Comparison of ENCODE assay signal across 21 cellular contexts in genomic region chrX:2503591-2504500, GRCh38. TPM values are rescaled to one million over a fixed set of nuclear protein-coding genes. Genes with fewer than 3 reads are reported as not detected.
DNase-seq lines count a peak whose midpoint lies in the region; ATAC-seq lines count a peak whose summit lies in the region.
"Had no signal": no experiment of that assay in that cellular context is flagged by ENCODE, and none has a peak within 500 bp of the region (broad histone marks: within the 10 kb centered on the region; RNA-seq: fewer than 3 reads in every experiment).

No MANE protein-coding gene starts in this region.

- H3K27ac Mint-ChIP-seq in activated CD4-positive, alpha-beta memory T cell treated with anti-CD3 and anti-CD28 coated beads, Interleukin-2, amount 10 ng/mL, durations not matched to agents 7 days and 5 days = peak overlapping the region; percentile 40
- no peak overlapping the region for H3K27ac Mint-ChIP-seq in activated CD4-positive, alpha-beta memory T cell treated with anti-CD3 and anti-CD28 coated beads for 36 hours
- H3K27ac Mint-ChIP-seq in T-helper 17 cell = no peak overlapping the region
- H3K27ac Mint-ChIP-seq in memory B cell = peak overlapping the region; percentile 48
- H3K27ac Mint-ChIP-seq: activated naive CD4-positive, alpha-beta T cell treated with anti-CD3 and anti-CD28 coated beads, Interleukin-2, amount 50 U/mL, for 24 hours; activated T-cell treated with anti-CD3 and anti-CD28 coated beads, Interleukin-2, amount 50 U/mL, for 24 hours; T-helper 1 cell treated with Interleukin-12 subunit alpha and Interleukin-12 subunit beta and Interleukin-4 antibody, amounts not matched to agents 30 μg/mL and 1 μg/mL, for 36 hours had no signal

- H3K9me3 Mint-ChIP-seq in activated CD4-positive, alpha-beta memory T cell treated with anti-CD3 and anti-CD28 coated beads, Interleukin-2, amount 10 ng/mL, durations not matched to agents 7 days and 5 days = no peaks in the 10 kb centered on the region
- H3K9me3 Mint-ChIP-seq in activated CD4-positive, alpha-beta memory T cell treated with anti-CD3 and anti-CD28 coated beads for 36 hours = no peaks in the 10 kb centered on the region
- no peaks in the 10 kb centered on the region for H3K9me3 Mint-ChIP-seq in memory B cell
- H3K9me3 Mint-ChIP-seq: activated naive CD4-positive, alpha-beta T cell treated with anti-CD3 and anti-CD28 coated beads, Interleukin-2, amount 50 U/mL, for 24 hours; activated T-cell treated with anti-CD3 and anti-CD28 coated beads, Interleukin-2, amount 50 U/mL, for 24 hours; T-helper 1 cell treated with Interleukin-12 subunit alpha and Interleukin-12 subunit beta and Interleukin-4 antibody, amounts not matched to agents 30 μg/mL and 1 μg/mL, for 36 hours had no signal

- POLR2A ChIA-PET in activated CD4-positive, alpha-beta memory T cell treated with anti-CD3 and anti-CD28 coated beads, Interleukin-2, amount 10 ng/mL, durations not matched to agents 7 days and 5 days (lab: Charles Lee) = no interaction called here
- POLR2A ChIA-PET in activated CD4-positive, alpha-beta memory T cell treated with anti-CD3 and anti-CD28 coated beads for 36 hours (lab: Charles Lee) = no interaction called here

- peaks cover under 1% of the 10 kb centered on the region for H3K36me3 Mint-ChIP-seq in activated CD4-positive, alpha-beta memory T cell treated with anti-CD3 and anti-CD28 coated beads, Interleukin-2, amount 10 ng/mL, durations not matched to agents 7 days and 5 days (ENCODE audit: low read depth)
- H3K36me3 Mint-ChIP-seq in activated CD4-positive, alpha-beta memory T cell treated with anti-CD3 and anti-CD28 coated beads for 36 hours = no peaks in the 10 kb centered on the region
- H3K36me3 Mint-ChIP-seq in T-helper 17 cell (ENCODE audit: low read depth) = no peaks in the 10 kb centered on the region
- no peaks in the 10 kb centered on the region for H3K36me3 Mint-ChIP-seq in memory B cell
- H3K36me3 Mint-ChIP-seq: activated naive CD4-positive, alpha-beta T cell treated with anti-CD3 and anti-CD28 coated beads, Interleukin-2, amount 50 U/mL, for 24 hours had no signal

- H3K4me1 Mint-ChIP-seq in activated CD4-positive, alpha-beta memory T cell treated with anti-CD3 and anti-CD28 coated beads, Interleukin-2, amount 10 ng/mL, durations not matched to agents 7 days and 5 days = peaks cover 11% of the 10 kb centered on the region
- peaks cover 8% of the 10 kb centered on the region for H3K4me1 Mint-ChIP-seq in activated CD4-positive, alpha-beta memory T cell treated with anti-CD3 and anti-CD28 coated beads for 36 hours (ENCODE audit: low read depth)
- H3K4me1 Mint-ChIP-seq in T-helper 17 cell = peaks cover 19% of the 10 kb centered on the region
- H3K4me1 Mint-ChIP-seq in memory B cell = peaks cover 16% of the 10 kb centered on the region

- no peak overlapping the region for H3K4me3 Mint-ChIP-seq in activated CD4-positive, alpha-beta memory T cell treated with anti-CD3 and anti-CD28 coated beads, Interleukin-2, amount 10 ng/mL, durations not matched to agents 7 days and 5 days
- no peak overlapping the region for H3K4me3 Mint-ChIP-seq in activated CD4-positive, alpha-beta memory T cell treated with anti-CD3 and anti-CD28 coated beads for 36 hours
- H3K4me3 Mint-ChIP-seq in T-helper 17 cell (peak overlapping the region; percentile 10), memory B cell (no peak overlapping the region)
- H3K4me3 Mint-ChIP-seq: activated naive CD4-positive, alpha-beta T cell treated with anti-CD3 and anti-CD28 coated beads, Interleukin-2, amount 50 U/mL, for 24 hours; activated T-cell treated with anti-CD3 and anti-CD28 coated beads, Interleukin-2, amount 50 U/mL, for 24 hours; T-helper 1 cell treated with Interleukin-12 subunit alpha and Interleukin-12 subunit beta and Interleukin-4 antibody, amounts not matched to agents 30 μg/mL and 1 μg/mL, for 36 hours had no signal

- intact Hi-C loops in activated CD4-positive, alpha-beta memory T cell treated with anti-CD3 and anti-CD28 coated beads for 36 hours (cut with micrococcal nuclease) = loop anchor here (5.0 kb wide), 2 partner anchors 103 to 842 kb away; no protein-coding TSS in a partner anchor
- intact Hi-C loops in posterior vena cava (cut with DNase I) = no loop called here

- CTCF ChIA-PET in activated CD4-positive, alpha-beta memory T cell treated with anti-CD3 and anti-CD28 coated beads, Interleukin-2, amount 10 ng/mL, durations not matched to agents 7 days and 5 days (lab: Charles Lee) = no interaction called here
- CTCF ChIA-PET in activated CD4-positive, alpha-beta memory T cell treated with anti-CD3 and anti-CD28 coated beads for 36 hours (lab: Charles Lee) = no interaction called here

- no peak for DNase-seq in activated CD4-positive, alpha-beta memory T cell treated with anti-CD3 and anti-CD28 coated beads, Interleukin-2, amount 10 ng/mL, durations not matched to agents 7 days and 5 days
- DNase-seq in activated CD4-positive, alpha-beta memory T cell treated with anti-CD3 and anti-CD28 coated beads for 36 hours = no peak
- no peak for DNase-seq in T-helper 17 cell
- no peak for DNase-seq in memory B cell (ENCODE audit: low spot score in 2 of 2)
- peak; percentile 53 for DNase-seq in posterior vena cava (ENCODE audit: low spot score)
- DNase-seq in cerebellar nuclear complex (lab: John Stamatoyannopoulos, UW) = no peak
- no peak for DNase-seq in NCI-H345 treated with DMSO at 0.1 percent for 48 hours (lab: John Stamatoyannopoulos, UW; ENCODE audit: unreplicated experiment)
- DNase-seq: activated CD4-positive, alpha-beta T cell treated with anti-CD3 and anti-CD28 coated beads, Interleukin-2, amount 50 U/mL, for 4 hours; activated T-cell treated with anti-CD3 and anti-CD28 coated beads, Interleukin-2, amount 50 U/mL, for 24 hours; BE2C; effector memory CD4-positive, alpha-beta T cell; foreskin melanocyte; HCEC 1CT; hippocampal formation; NCI-H1436 treated with DMSO at 0.1 percent for 48 hours; NCI-H524 had no signal

- H3K27me3 Mint-ChIP-seq in activated CD4-positive, alpha-beta memory T cell treated with anti-CD3 and anti-CD28 coated beads, Interleukin-2, amount 10 ng/mL, durations not matched to agents 7 days and 5 days = no peaks in the 10 kb centered on the region
- no peaks in the 10 kb centered on the region for H3K27me3 Mint-ChIP-seq in activated CD4-positive, alpha-beta memory T cell treated with anti-CD3 and anti-CD28 coated beads for 36 hours
- H3K27me3 Mint-ChIP-seq in T-helper 17 cell (no peaks in the 10 kb centered on the region), memory B cell (no peaks in the 10 kb centered on the region)
- H3K27me3 Mint-ChIP-seq: activated naive CD4-positive, alpha-beta T cell treated with anti-CD3 and anti-CD28 coated beads, Interleukin-2, amount 50 U/mL, for 24 hours; activated T-cell treated with anti-CD3 and anti-CD28 coated beads, Interleukin-2, amount 50 U/mL, for 24 hours had no signal

- no peaks in the 10 kb centered on the region for H3K9me3 ChIP-seq in T-helper 17 cell (ENCODE audit: control insufficient read depth, low read length, poor library complexity, severe bottlenecking)
- H3K9me3 ChIP-seq: BE2C, right lobe of liver had no signal

- ATAC-seq in T-helper 17 cell (no peak), memory B cell (ENCODE audit: low read depth) (no peak), GM21619 (IDR thresholded peaks at IDR 0.05; ENCODE audit: unreplicated experiment) (no peak)
- ATAC-seq: esophagus mucosa, right lobe of liver had no signal

RNA-seq across cellular contexts. Expression of gene DHRSX, which starts 3.1 kb away (rescaled TPM):
- 10 to 100 TPM; 21.1 to 23.7 TPM for total RNA-seq in activated CD4-positive, alpha-beta memory T cell treated with anti-CD3 and anti-CD28 coated beads, Interleukin-2, amount 10 ng/mL, durations not matched to agents 7 days and 5 days
- total RNA-seq in activated CD4-positive, alpha-beta memory T cell treated with anti-CD3 and anti-CD28 coated beads for 36 hours = 10 to 100 TPM; 20.7 to 21.3 TPM
- 10 to 100 TPM; 11.6 to 14.2 TPM for total RNA-seq in T-helper 17 cell
- total RNA-seq in posterior vena cava = 10 to 100 TPM; 16.0 to 18.9 TPM

RNA-seq across cellular contexts. Expression of gene ZBED1, which starts 3.1 kb away (rescaled TPM):
- 10 to 100 TPM; 29.6 to 31.0 TPM for total RNA-seq in activated CD4-positive, alpha-beta memory T cell treated with anti-CD3 and anti-CD28 coated beads, Interleukin-2, amount 10 ng/mL, durations not matched to agents 7 days and 5 days
- 10 to 100 TPM; 22.5 to 25.3 TPM for total RNA-seq in activated CD4-positive, alpha-beta memory T cell treated with anti-CD3 and anti-CD28 coated beads for 36 hours
- 10 to 100 TPM; 19.8 to 19.9 TPM for total RNA-seq in T-helper 17 cell
- total RNA-seq in posterior vena cava = 10 to 100 TPM; 33.4 to 34.1 TPM

Comparison
In these comparisons a context has a peak if more than half of its experiments do, and no peak if none do; other contexts are left out.
1. H3K27ac Mint-ChIP-seq: peak in activated CD4-positive, alpha-beta memory T cell treated with anti-CD3 and anti-CD28 coated beads, Interleukin-2, amount 10 ng/mL, durations not matched to agents 7 days and 5 days (single experiment) and memory B cell (single experiment); none in activated CD4-positive, alpha-beta memory T cell treated with anti-CD3 and anti-CD28 coated beads for 36 hours (single experiment) and T-helper 17 cell (single experiment).